In genomic region chr11:112115389-112115788, GRCh38 we compare ENCODE assay signal across 15 cellular contexts. TPM values are rescaled to one million over a fixed set of nuclear protein-coding genes. Genes with fewer than 3 reads are reported as not detected.
A peak's percentile ranks its signal among the peaks of the same experiment; 100 is the strongest.
DNase-seq lines count a peak whose midpoint lies in the region; ATAC-seq and TF ChIP-seq lines count a peak whose summit lies in the region.
"Had no signal": no experiment of that assay in that cellular context is flagged by ENCODE, and none has a peak within 500 bp of the region (broad histone marks: within the 10 kb centered on the region; RNA-seq: fewer than 3 reads in every experiment).

No MANE protein-coding gene starts in this region.

- H2BK120ac ChIP-seq in H9 (ENCODE audit: low read depth, low read length, poor library complexity, severe bottlenecking), result no peak overlapping the region

- no peak overlapping the region for H3K4me3 ChIP-seq in DND-41 (ENCODE audit: low read depth in 1 of 2, low read length in 2 of 2)
- no peak overlapping the region for H3K4me3 ChIP-seq in HCT116 (replicated peaks in 1 of 2; ENCODE audit: low read depth in 1 of 2, low read length in 2 of 2)
- no peak overlapping the region for H3K4me3 ChIP-seq in Jurkat, Clone E6-1 (ENCODE audit: low read length)
- H3K4me3 ChIP-seq in transverse colon, result no peak overlapping the region

- H3K9ac ChIP-seq in DND-41 (ENCODE audit: low read depth, low read length), result no peak overlapping the region
- 0 out of 2 replicates have a peak overlapping the region, but pooled peaks have one; percentile 10 for H3K9ac ChIP-seq in HCT116 (ENCODE audit: low read length)
- no peak overlapping the region for H3K9ac ChIP-seq in H9 (ENCODE audit: extremely low read depth, insufficient read length, low read length)

- H3K9me2 ChIP-seq in HCT116 (ENCODE audit: insufficient read depth), result no peaks in the 10 kb centered on the region

- H3K79me1 ChIP-seq in H9 (ENCODE audit: insufficient read depth, low read depth, low read length, poor library complexity, severe bottlenecking), result no peaks in the 10 kb centered on the region

- in situ Hi-C loops in transverse colon (cut with MboI; ENCODE audit: low pct_ligation_motif_present in 1 of 4, low pct_unique_long_range_greater_than_20kb in 1 of 4, low sequenced_read_pairs in 3 of 4), result loop anchor here in 2 of 4 donors (10.0 to 25.0 kb wide), 2 partner anchors 59 to 172 kb away; partner anchors contain the start of gene BCO2 (in 2 of the 2)

- TF ChIP-seq CTCF in DND-41 (IDR thresholded peaks at IDR 0.05; ENCODE audit: borderline replicate concordance, extremely low read depth, low read length, poor library complexity, severe bottlenecking) (no peak), HCT116 (IDR thresholded peaks at IDR 0.05 in 2 of 3, conservative IDR thresholded peaks at IDR 0.05 in 1 of 3; ENCODE audit: borderline replicate concordance in 1 of 3, insufficient read depth in 1 of 3, low read depth in 2 of 3, low read length in 2 of 3) (no peak), transverse colon (IDR thresholded peaks at IDR 0.05) (no peak), H9 (conservative IDR thresholded peaks at IDR 0.05) (no peak)

- H3K4me1 Mint-ChIP-seq in activated CD4-positive, alpha-beta T cell treated with anti-CD3 and anti-CD28 coated beads for 36 hours, result peaks cover 13% of the 10 kb centered on the region
- no peaks in the 10 kb centered on the region for H3K4me1 Mint-ChIP-seq in H9

- no peak overlapping the region for H2BK12ac ChIP-seq in H9 (ENCODE audit: insufficient read length, low read depth, low read length)

- TF ChIP-seq POLR2A in HCT116 (IDR thresholded peaks at IDR 0.05; ENCODE audit: borderline replicate concordance, extremely low read depth, insufficient read depth, insufficient read length), result no peak
- TF ChIP-seq POLR2A in transverse colon (IDR thresholded peaks at IDR 0.05), result no peak

- CTCF ChIA-PET in HCT116 (lab: Charles Lee), result interaction anchor here (1.3 kb wide), 1 partner anchor 58 kb away, joined by 3 read pairs; no protein-coding TSS in a partner anchor
- CTCF ChIA-PET in activated CD4-positive, alpha-beta T cell treated with anti-CD3 and anti-CD28 coated beads for 36 hours (lab: Charles Lee), result interaction anchor here (0.6 to 1.8 kb wide), 5 partner anchors 11 to 1745 kb away, joined by 3 to 4 read pairs (median 4); no protein-coding TSS in a partner anchor

- no peak overlapping the region for H3K56ac ChIP-seq in H9 (ENCODE audit: insufficient read length, low read depth, low read length)

- no peak overlapping the region for H4K91ac ChIP-seq in H9 (ENCODE audit: insufficient read length, low read depth, low read length)

- RAD21 ChIA-PET in HCT116 (lab: Charles Lee; ENCODE audit: low non-redundant PET in 1 of 2, low total read pairs in 2 of 2, uncharacterized antibody in 2 of 2, unreplicated experiment in 2 of 2), result no interaction called here

- no peaks in the 10 kb centered on the region for H3K36me3 Mint-ChIP-seq in activated CD4-positive, alpha-beta T cell treated with anti-CD3 and anti-CD28 coated beads for 36 hours (ENCODE audit: low read depth)
- no peaks in the 10 kb centered on the region for H3K36me3 Mint-ChIP-seq in H9 (ENCODE audit: insufficient read depth in 1 of 3, low read depth in 3 of 3)

- no peaks in the 10 kb centered on the region for H3K27me3 Mint-ChIP-seq in activated CD4-positive, alpha-beta T cell treated with anti-CD3 and anti-CD28 coated beads for 36 hours
- H3K27me3 Mint-ChIP-seq in H9 (ENCODE audit: low read depth), result peaks cover 1% of the 10 kb centered on the region; the same call in 1 of the 2 replicates
- H3K27me3 Mint-ChIP-seq: CD4-positive, alpha-beta memory T cell had no signal

- intact Hi-C loops in HCT116 (cut with micrococcal nuclease) (no loop called here), transverse colon (cut with DNase I; ENCODE audit: low total_unique reads) (no loop called here)
- intact Hi-C loops in activated CD4-positive, alpha-beta T cell treated with anti-CD3 and anti-CD28 coated beads for 36 hours (cut with DNase I, micrococcal nuclease), result no loop called here

- H3K4ac ChIP-seq in H9 (ENCODE audit: low read depth, low read length), result no peak overlapping the region

- BruUV-seq in HCT116 (replicated peaks; lab: Mats Ljungman, UMichigan), result no TSS peak

- no peak overlapping the region for H3K18ac ChIP-seq in H9 (ENCODE audit: insufficient read length, low read depth, low read length)

- no peaks in the 10 kb centered on the region for H3K36me3 ChIP-seq in DND-41 (ENCODE audit: insufficient read depth, low read length)
- no peaks in the 10 kb centered on the region for H3K36me3 ChIP-seq in HCT116 (ENCODE audit: control insufficient read depth in 1 of 2, insufficient read depth in 2 of 2, low read length in 2 of 2)
- peaks cover 0 to 4% (median 0%) of the 10 kb centered on the region in 4 donors for H3K36me3 ChIP-seq in transverse colon

- no peak overlapping the region for H2AK5ac ChIP-seq in H9 (ENCODE audit: insufficient read length, low read length)

- H3K4me2 ChIP-seq in DND-41 (ENCODE audit: insufficient read depth, low read length) (no peak overlapping the region), HCT116 (ENCODE audit: low read length) (peak overlapping the region; percentile 35; the same call in 1 of the 2 replicates), H9 (ENCODE audit: insufficient read depth, insufficient read length, low read length) (no peak overlapping the region)

- no peaks in the 10 kb centered on the region for H3K9me3 Mint-ChIP-seq in activated CD4-positive, alpha-beta T cell treated with anti-CD3 and anti-CD28 coated beads for 36 hours (ENCODE audit: low read depth)
- no peaks in the 10 kb centered on the region for H3K9me3 Mint-ChIP-seq in H9
- H3K9me3 Mint-ChIP-seq: CD4-positive, alpha-beta memory T cell had no signal

- H3K14ac ChIP-seq in H9 (ENCODE audit: insufficient read depth, low read length), result no peak overlapping the region

- no peak overlapping the region for H2BK15ac ChIP-seq in H9 (ENCODE audit: low read depth, low read length)

- H2BK5ac ChIP-seq in H9 (ENCODE audit: insufficient read length, low read length), result no peak overlapping the region

- no peaks in the 10 kb centered on the region for H3K79me2 ChIP-seq in DND-41 (ENCODE audit: insufficient read depth, low read length)
- no peaks in the 10 kb centered on the region for H3K79me2 ChIP-seq in HCT116 (ENCODE audit: insufficient read depth, low read length)
- H3K79me2 ChIP-seq in H9 (ENCODE audit: insufficient read depth, low read length), result no peaks in the 10 kb centered on the region

- H3K27me3 ChIP-seq in DND-41 (ENCODE audit: insufficient read depth, low read length, poor library complexity), result no peaks in the 10 kb centered on the region
- H3K27me3 ChIP-seq in HCT116 (ENCODE audit: insufficient read depth, low read length), result no peaks in the 10 kb centered on the region
- H3K27me3 ChIP-seq in transverse colon, result no peaks in the 10 kb centered on the region
- no peaks in the 10 kb centered on the region for H3K27me3 ChIP-seq in H9 (ENCODE audit: insufficient read depth, low read length)

- H3K4me1 ChIP-seq in DND-41 (ENCODE audit: insufficient read depth, low read length) (no peaks in the 10 kb centered on the region), HCT116 (ENCODE audit: control insufficient read depth in 1 of 2, insufficient read depth in 2 of 2, low read length in 2 of 2) (peaks cover 36 to 49% of the 10 kb centered on the region in 2 experiments), transverse colon (peaks cover 0 to 7% (median 0%) of the 10 kb centered on the region in 4 donors), H9 (ENCODE audit: insufficient read depth, low read length) (no peaks in the 10 kb centered on the region)

- H3K9me3 ChIP-seq in DND-41 (ENCODE audit: insufficient read depth, low read length, severe bottlenecking), result no peaks in the 10 kb centered on the region
- no peaks in the 10 kb centered on the region for H3K9me3 ChIP-seq in HCT116 (ENCODE audit: control insufficient read depth in 1 of 2, insufficient read depth in 1 of 2, low read depth in 1 of 2, low read length in 2 of 2)
- no peaks in the 10 kb centered on the region for H3K9me3 ChIP-seq in transverse colon
- H3K9me3 ChIP-seq in H9 (ENCODE audit: control insufficient read depth, low read depth, low read length), result no peaks in the 10 kb centered on the region

- no peaks in the 10 kb centered on the region for H3K23me2 ChIP-seq in H9 (ENCODE audit: insufficient read length, low read depth, low read length, poor library complexity, severe bottlenecking)

- H2BK20ac ChIP-seq in H9 (ENCODE audit: low read depth, low read length, poor library complexity, severe bottlenecking), result no peak overlapping the region

- no peak for TF ChIP-seq EP300 in transverse colon (IDR thresholded peaks at IDR 0.05; ENCODE audit: low read depth)

- peak; percentile 17 for DNase-seq in DND-41
- DNase-seq in HCT116 (ENCODE audit: low read depth, low spot score), result no peak
- DNase-seq in Jurkat, Clone E6-1 (ENCODE audit: low read depth, low spot score), result peak; percentile 66
- no peak for DNase-seq in activated CD4-positive, alpha-beta T cell treated with anti-CD3 and anti-CD28 coated beads for 36 hours
- no peak for DNase-seq in transverse colon
- DNase-seq in H9, result no peak
- DNase-seq: C1 segment of cervical spinal cord; Calu3; CD4-positive, alpha-beta memory T cell; COR-L47; DMS53; DMS79 treated with DMSO at 0.1 percent for 48 hours; GOT3; HCEC 1CT had no signal

- no peak overlapping the region for H4K8ac ChIP-seq in H9 (replicated peaks; ENCODE audit: insufficient read length, low read depth, low read length)

- ATAC-seq in DND-41 (ENCODE audit: insufficient read depth, low read depth) (peak; percentile 68), HCT116 (no peak)
- ATAC-seq in activated CD4-positive, alpha-beta T cell treated with anti-CD3 and anti-CD28 coated beads for 36 hours, result no peak

- 78 to 80% methylated on average over 3 to 5 of the region's 5 CpGs for WGBS in transverse colon (ENCODE audit: low coverage in 1 of 2), 2 donors
- no CpG with 5 or more reads among the region's 5 CpGs for WGBS in H9 (ENCODE audit: extremely low coverage, insufficient read length, low lambda C conversion rate)

- H3K27ac Mint-ChIP-seq in activated CD4-positive, alpha-beta T cell treated with anti-CD3 and anti-CD28 coated beads for 36 hours, result no peak overlapping the region
- no peak overlapping the region for H3K27ac Mint-ChIP-seq in H9
- H3K27ac Mint-ChIP-seq: CD4-positive, alpha-beta memory T cell had no signal

- H3T11ph ChIP-seq in H9 (ENCODE audit: low read length), result no peak overlapping the region

- POLR2A ChIA-PET in HCT116 (lab: Charles Lee), result no interaction called here
- POLR2A ChIA-PET in activated CD4-positive, alpha-beta T cell treated with anti-CD3 and anti-CD28 coated beads for 36 hours (lab: Charles Lee), result no interaction called here

- TF ChIP-seq RAD21 in HCT116 (IDR thresholded peaks at IDR 0.05; ENCODE audit: low read depth), result no peak

- H3K4me3 Mint-ChIP-seq in activated CD4-positive, alpha-beta T cell treated with anti-CD3 and anti-CD28 coated beads for 36 hours, result no peak overlapping the region
- no peak overlapping the region for H3K4me3 Mint-ChIP-seq in H9
- H3K4me3 Mint-ChIP-seq: CD4-positive, alpha-beta memory T cell had no signal

- no peak overlapping the region for H4K5ac ChIP-seq in H9 (ENCODE audit: insufficient read length, low read depth, low read length)

- no peak overlapping the region for H2AFZ ChIP-seq in DND-41 (ENCODE audit: low read depth, low read length)
- no peak overlapping the region for H2AFZ ChIP-seq in HCT116 (ENCODE audit: low read depth, low read length, poor library complexity, severe bottlenecking)
- no peak overlapping the region for H2AFZ ChIP-seq in H9 (ENCODE audit: low read length)

- H4K20me1 ChIP-seq in DND-41 (ENCODE audit: insufficient read depth, low read length) (no peaks in the 10 kb centered on the region), HCT116 (ENCODE audit: insufficient read depth) (no peaks in the 10 kb centered on the region), H9 (ENCODE audit: control insufficient read depth, insufficient read depth, insufficient read length) (no peaks in the 10 kb centered on the region)

- no peak overlapping the region for H3K23ac ChIP-seq in H9 (ENCODE audit: insufficient read length, low read depth, low read length)

- H3K27ac ChIP-seq in DND-41 (ENCODE audit: low read length), result no peak overlapping the region
- H3K27ac ChIP-seq in HCT116 (ENCODE audit: low read depth, low read length), result peak overlapping the region; percentile 4; the same call in 1 of the 2 replicates
- no peak overlapping the region for H3K27ac ChIP-seq in transverse colon
- no peak overlapping the region for H3K27ac ChIP-seq in H9 (ENCODE audit: insufficient read length, low read depth, low read length)

RNA-seq across cellular contexts. Expression of gene SDHD, which starts 28.7 kb away (rescaled TPM):
- total RNA-seq in HCT116 (2021; ENCODE audit: unreplicated experiment) (129 TPM), transverse colon (100 to 1,000 TPM in 3 of 4 donors, 10 to 100 TPM in 1; 30.3 to 268 (median 145) TPM), H9 (2021) (79.6 and 82.3 TPM in 2 replicates)
- polyA plus RNA-seq in HCT116 (2012), result 160 and 163 TPM in 2 replicates
- 113 TPM for polyA plus RNA-seq in Jurkat, Clone E6-1 (2012; ENCODE audit: insufficient read depth, insufficient read length)
- total RNA-seq in activated CD4-positive, alpha-beta T cell treated with anti-CD3 and anti-CD28 coated beads for 36 hours, result 10 to 100 TPM; 79.8 to 84.9 TPM

RNA-seq across cellular contexts. Expression of gene TIMM8B, which starts 28.8 kb away (rescaled TPM):
- total RNA-seq in HCT116 (2021; ENCODE audit: unreplicated experiment) (62.1 TPM), transverse colon (10 to 100 TPM; 26.2 to 58.9 (median 40.6) TPM), H9 (2021) (84.4 and 86.3 TPM in 2 replicates)
- 63.5 and 73.7 TPM in 2 replicates for polyA plus RNA-seq in HCT116 (2012)
- polyA plus RNA-seq in Jurkat, Clone E6-1 (2012; ENCODE audit: insufficient read depth, insufficient read length), result 147 TPM
- total RNA-seq in activated CD4-positive, alpha-beta T cell treated with anti-CD3 and anti-CD28 coated beads for 36 hours, result 10 to 100 TPM; 50.5 to 52.6 TPM

RNA-seq across cellular contexts. Expression of gene NKAPD1, which starts 41.3 kb away (rescaled TPM):
- total RNA-seq in HCT116 (2021; ENCODE audit: unreplicated experiment) (19.4 TPM), transverse colon (10 to 100 TPM in 2 of 4 donors, 1 to 10 TPM in 2; 3.0 to 24.0 (median 8.7) TPM), H9 (2021) (22.7 and 25.9 TPM in 2 replicates)
- 10.9 and 15.5 TPM in 2 replicates for polyA plus RNA-seq in HCT116 (2012)
- polyA plus RNA-seq in Jurkat, Clone E6-1 (2012; ENCODE audit: insufficient read depth, insufficient read length), result 46.6 TPM
- 10 to 100 TPM; 23.7 to 45.3 TPM for total RNA-seq in activated CD4-positive, alpha-beta T cell treated with anti-CD3 and anti-CD28 coated beads for 36 hours

RNA-seq across cellular contexts. Expression of gene PIH1D2, which starts 41.6 kb away (rescaled TPM):
- total RNA-seq in HCT116 (2021; ENCODE audit: unreplicated experiment) (1.6 TPM), transverse colon (100 to 1,000 TPM in 1 of 4 donors, 1 to 10 TPM in 1, under 1 TPM in 1, not detected in 1; 0.68 to 372 (median 1.6) TPM), H9 (2021) (1.1 and 1.4 TPM in 2 replicates)
- 0.55 and 0.72 TPM in 2 replicates for polyA plus RNA-seq in HCT116 (2012)
- polyA plus RNA-seq in Jurkat, Clone E6-1 (2012; ENCODE audit: insufficient read depth, insufficient read length), result 0.90 TPM
- total RNA-seq in activated CD4-positive, alpha-beta T cell treated with anti-CD3 and anti-CD28 coated beads for 36 hours, result under 1 TPM; 0.57 to 0.61 TPM
- total RNA-seq: CD4-positive, alpha-beta memory T cell had no signal
- polyA plus RNA-seq: CD4-positive, alpha-beta memory T cell had no signal

RNA-seq across cellular contexts. Expression of gene IL18, which starts 48.5 kb away (rescaled TPM):
- total RNA-seq in HCT116 (2021; ENCODE audit: unreplicated experiment) (112 TPM), transverse colon (100 to 1,000 TPM in 1 of 4 donors, 10 to 100 TPM in 3; 18.1 to 169 (median 76.0) TPM), H9 (2021) (0.31 TPM in 1 of 2 replicates, not detected in the other)
- 64.3 and 75.5 TPM in 2 replicates for polyA plus RNA-seq in HCT116 (2012)
- not detected for polyA plus RNA-seq in Jurkat, Clone E6-1 (2012; ENCODE audit: insufficient read depth, insufficient read length)
- total RNA-seq in activated CD4-positive, alpha-beta T cell treated with anti-CD3 and anti-CD28 coated beads for 36 hours, result not detected
- total RNA-seq: A673 had no signal
- polyA plus RNA-seq: CD4-positive, alpha-beta memory T cell had no signal

Comparison
In these comparisons a context has a peak if more than half of its experiments do, and no peak if none do; other contexts are left out.
1. DNase-seq: peak in DND-41 (single experiment) and Jurkat, Clone E6-1 (single experiment); none in HCT116 (single experiment), activated CD4-positive, alpha-beta T cell treated with anti-CD3 and anti-CD28 coated beads for 36 hours (single experiment), transverse colon (single experiment) and H9 (single experiment).